In the genomic region with DNA sequence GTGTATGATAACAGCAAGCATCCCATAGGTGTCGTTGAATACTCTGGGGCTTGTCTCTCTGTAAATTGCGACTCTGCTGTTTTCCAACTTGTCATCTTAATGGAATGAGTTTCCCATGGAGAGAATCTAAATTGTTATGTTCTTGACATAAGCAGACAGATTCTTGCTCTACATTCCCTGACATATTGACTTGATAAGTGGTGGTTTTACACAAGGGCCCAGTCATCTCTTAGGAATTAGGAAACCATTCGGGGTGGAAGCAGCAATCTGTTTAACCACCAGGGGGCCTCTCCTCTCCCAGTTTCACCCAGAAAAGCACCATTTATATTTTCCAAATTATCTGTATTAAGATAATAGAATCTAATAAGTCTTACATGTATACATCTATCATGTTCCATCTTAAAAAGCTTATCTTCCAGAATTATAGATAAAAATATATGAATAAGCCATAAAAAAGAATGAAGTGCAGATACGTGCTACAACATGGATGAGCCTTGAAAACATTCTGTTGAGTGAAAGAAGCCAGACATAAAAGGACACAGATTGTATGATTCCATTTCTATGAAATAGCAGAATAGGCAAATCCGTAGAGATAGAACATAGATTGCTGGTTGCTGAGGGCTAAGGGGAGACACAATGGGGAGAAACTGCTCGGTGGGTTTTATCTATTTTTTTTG, we compare ENCODE assay signal across 9 cellular contexts. TPM values are rescaled to one million over a fixed set of nuclear protein-coding genes. Genes with fewer than 3 reads are reported as not detected.
DNase-seq lines count a peak whose midpoint lies in the region; TF ChIP-seq lines count a peak whose summit lies in the region.
"Had no signal": no experiment of that assay in that cellular context is flagged by ENCODE, and none has a peak within 500 bp of the region (broad histone marks: within the 10 kb centered on the region; RNA-seq: fewer than 3 reads in every experiment).

No MANE protein-coding gene starts in this region.

- 77 to 81% methylated on average over 6 of the region's 6 CpGs for WGBS in thyroid gland, 2 donors

- H3K4me1 Mint-ChIP-seq in brain: peaks cover 62% of the 10 kb centered on the region

- in situ Hi-C loops in GM13977 (cut with MboI; ENCODE audit: low pct_unique_long_range_greater_than_20kb, low sequenced_read_pairs, unreplicated experiment): no loop called here

- H3K4me3 ChIP-seq in AG10803 (ENCODE audit: low read length) (peak overlapping the region; percentile 38), kidney epithelial cell (ENCODE audit: low read depth, low read length) (no peak overlapping the region), thyroid gland (replicated peaks in 1 of 3) (no peak overlapping the region)

- H3K27me3 Mint-ChIP-seq in brain: peaks cover 3% of the 10 kb centered on the region

- H3K9me3 Mint-ChIP-seq in brain: no peaks in the 10 kb centered on the region

- peak; percentile 98 for DNase-seq in AG10803 (ENCODE audit: low read depth)
- no peak for DNase-seq in GM13977 (ENCODE audit: low spot score)
- peak; percentile 61 for DNase-seq in NCI-H460 (ENCODE audit: extremely low read depth, low read depth)
- DNase-seq in kidney epithelial cell (ENCODE audit: low read depth): peak; percentile 89
- peak; percentile 30 to 33 for DNase-seq in thyroid gland
- DNase-seq in T-helper 1 cell: no peak
- no peak for DNase-seq in SHP77 treated with DMSO at 0.1 percent for 48 hours (lab: John Stamatoyannopoulos, UW)

- no peak overlapping the region for H3K4me3 Mint-ChIP-seq in brain

- H3K4me1 ChIP-seq in thyroid gland: peaks cover 14 to 35% of the 10 kb centered on the region in 2 donors

- TF ChIP-seq CTCF in AG10803 (conservative IDR thresholded peaks at IDR 0.05; ENCODE audit: low read length) (peak; percentile 81), GM13977 (IDR thresholded peaks at IDR 0.05; ENCODE audit: extremely low read depth, insufficient read depth, missing control alignments) (peak; percentile 67), brain (conservative IDR thresholded peaks at IDR 0.05) (peak; percentile 64 to 78), kidney epithelial cell (IDR thresholded peaks at IDR 0.05; ENCODE audit: insufficient read depth, low read length, poor library complexity, severe bottlenecking) (peak; percentile 84), thyroid gland (IDR thresholded peaks at IDR 0.05) (peak; percentile 47 to 73 (median 55))

- no peaks in the 10 kb centered on the region for H3K27me3 ChIP-seq in kidney epithelial cell (ENCODE audit: control insufficient read depth, insufficient read depth, low read length)
- no peaks in the 10 kb centered on the region for H3K27me3 ChIP-seq in thyroid gland

- peak overlapping the region; percentile 9 to 93 (median 89) for H3K27ac Mint-ChIP-seq in brain

- peaks cover 5% of the 10 kb centered on the region for H3K36me3 ChIP-seq in kidney epithelial cell (ENCODE audit: control insufficient read depth, insufficient read depth, low read length)
- peaks cover 20 to 41% of the 10 kb centered on the region in 2 donors for H3K36me3 ChIP-seq in thyroid gland

- intact Hi-C loops in thyroid gland (cut with DNase I): no loop called here

- H3K27ac ChIP-seq in thyroid gland: peak overlapping the region in 1 of 3 donors; percentile 66

- H3K36me3 Mint-ChIP-seq in brain: peaks cover 71% of the 10 kb centered on the region

- no peak for TF ChIP-seq POLR2A in thyroid gland (IDR thresholded peaks at IDR 0.05)

- no peaks in the 10 kb centered on the region for H3K9me3 ChIP-seq in thyroid gland

RNA-seq across cellular contexts. Expression of a gene that starts 23.1 kb away (rescaled TPM):
- total RNA-seq in NCI-H460 (2014; rRNA removed; shearing (Covaris generic)): 0.05 and 0.43 TPM in 2 replicates
- 0.19 and 1.7 TPM in 2 replicates for polyA plus RNA-seq in NCI-H460 (2014; cell fraction: nucleus; rRNA removed)
- polyA plus RNA-seq in brain (ENCODE audit: insufficient read depth, low read depth, low replicate concordance): 4.9 TPM
- 0.13 and 1.4 TPM in 2 replicates for total RNA-seq in kidney epithelial cell
- 1 to 10 TPM; 2.3 to 7.5 (median 3.4) TPM for total RNA-seq in thyroid gland

RNA-seq across cellular contexts. Expression of a gene that starts 23.3 kb away (rescaled TPM):
- 474 and 480 TPM in 2 replicates for total RNA-seq in NCI-H460 (2014; rRNA removed; shearing (Covaris generic))
- 460 and 468 TPM in 2 replicates for polyA plus RNA-seq in NCI-H460 (2014; cell fraction: nucleus; rRNA removed)
- polyA plus RNA-seq in brain (ENCODE audit: insufficient read depth, low read depth, low replicate concordance): 203 TPM
- total RNA-seq in kidney epithelial cell (234 and 237 TPM in 2 replicates), thyroid gland (100 to 1,000 TPM; 175 to 342 (median 296) TPM)

RNA-seq across cellular contexts. Expression of a gene that starts 59.2 kb away (rescaled TPM):
- total RNA-seq in NCI-H460 (2014; rRNA removed; shearing (Covaris generic)): not detected in 2 replicates
- not detected in 2 replicates for polyA plus RNA-seq in NCI-H460 (2014; cell fraction: nucleus; rRNA removed)
- polyA plus RNA-seq in brain (ENCODE audit: insufficient read depth, low read depth, low replicate concordance): not detected
- not detected in 2 replicates for total RNA-seq in kidney epithelial cell
- not detected for total RNA-seq in thyroid gland
- total RNA-seq: mononuclear cell had no signal

Comparison
In these comparisons a context has a peak if more than half of its experiments do, and no peak if none do; other contexts are left out.
1. DNase-seq: peak in AG10803 (single experiment), NCI-H460 (single experiment), kidney epithelial cell (single experiment) and thyroid gland (2 of 2); none in GM13977 (single experiment), T-helper 1 cell (0 of 5) and SHP77 treated with DMSO at 0.1 percent for 48 hours (single experiment).
2. Peak in every context shown above with its lines, with median percentiles within 50 percentile points of each other: CTCF ChIP-seq.